18 cellular contexts compared by ENCODE assay signal in the genomic region with DNA sequence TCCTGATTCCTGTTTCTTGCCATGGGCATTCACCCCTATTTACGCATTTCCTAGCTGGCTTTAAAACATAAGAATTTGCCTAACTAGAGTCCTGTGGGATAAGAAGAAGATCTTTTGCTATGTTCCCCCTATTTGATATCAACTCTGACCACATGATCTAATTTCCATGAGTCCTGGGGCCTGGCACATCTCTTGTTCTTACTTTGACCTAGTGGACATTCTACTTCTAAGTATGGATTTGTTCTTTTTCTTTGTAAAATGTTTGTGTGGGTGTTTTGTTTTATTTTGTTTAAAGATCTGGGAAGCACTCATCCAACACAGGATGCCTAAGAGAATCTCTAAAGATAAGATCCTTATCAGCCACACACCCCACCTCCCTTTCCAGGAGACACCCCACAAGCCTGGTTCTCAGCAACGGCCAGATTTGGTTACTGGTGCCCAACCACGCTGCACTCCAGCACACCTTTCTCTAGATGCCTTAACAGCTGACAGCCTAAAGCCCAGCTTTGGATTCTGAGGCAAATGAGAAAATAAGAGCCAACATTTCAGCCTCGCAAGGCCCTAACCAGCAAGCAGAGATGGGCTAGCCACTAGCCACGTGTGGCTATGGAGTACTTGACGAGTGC.
DNase-seq lines count a peak whose midpoint lies in the region; ATAC-seq and TF ChIP-seq lines count a peak whose summit lies in the region.
"Had no signal": no experiment of that assay in that cellular context is flagged by ENCODE, and none has a peak within 500 bp of the region (broad histone marks: within the 10 kb centered on the region; RNA-seq: fewer than 3 reads in every experiment).

No MANE protein-coding gene starts in this region.

- H3K4me3 ChIP-seq in rectal smooth muscle tissue (ENCODE audit: low read length) (no peak overlapping the region), vagina (no peak overlapping the region), brain microvascular endothelial cell (ENCODE audit: low read depth, low read length) (no peak overlapping the region)

- no peaks in the 10 kb centered on the region for H3K36me3 ChIP-seq in rectal smooth muscle tissue (ENCODE audit: control insufficient read depth, insufficient read depth, low read length)
- no peaks in the 10 kb centered on the region for H3K36me3 ChIP-seq in vagina
- no peaks in the 10 kb centered on the region for H3K36me3 ChIP-seq in brain microvascular endothelial cell (replicated peaks)
- H3K36me3 ChIP-seq: Peyer's patch had no signal

- H3K27ac ChIP-seq in rectal smooth muscle tissue (ENCODE audit: low read depth, low read length) (peak overlapping the region; percentile 41), vagina (peak overlapping the region; percentile 64), brain microvascular endothelial cell (no peak overlapping the region)

- intact Hi-C loops in Right ventricle myocardium inferior (cut with DNase I) (no loop called here), cardiac septum (cut with DNase I) (no loop called here), left ventricle myocardium superior (cut with micrococcal nuclease) (no loop called here), vagina (cut with DNase I) (no loop called here)

- H3K9me3 ChIP-seq in vagina = no peaks in the 10 kb centered on the region
- H3K9me3 ChIP-seq: Peyer's patch had no signal

- H3K4me1 ChIP-seq in rectal smooth muscle tissue (ENCODE audit: control insufficient read depth, insufficient read depth, low read length) (no peaks in the 10 kb centered on the region), vagina (peaks cover 11% of the 10 kb centered on the region)

- TF ChIP-seq CTCF in vagina (IDR thresholded peaks at IDR 0.05) (no peak), brain microvascular endothelial cell (IDR thresholded peaks at IDR 0.05; ENCODE audit: low read depth, low read length, missing control alignments) (no peak)

- H3K9ac ChIP-seq in rectal smooth muscle tissue (ENCODE audit: low read length) = no peak overlapping the region

- no peak for DNase-seq in Right ventricle myocardium inferior (ENCODE audit: missing footprints)
- DNase-seq in cardiac septum (ENCODE audit: low spot score) = no peak
- DNase-seq in left ventricle myocardium superior = no peak
- DNase-seq in vagina (ENCODE audit: extremely low spot score in 2 of 2) = no peak
- DNase-seq in activated naive CD4-positive, alpha-beta T cell treated with anti-CD3 and anti-CD28 coated beads, Interleukin-2, amount 50 U/mL, for 16 hours = no peak
- no peak for DNase-seq in brain microvascular endothelial cell
- DNase-seq: activated CD4-positive, CD25-positive, alpha-beta regulatory T cell treated with anti-CD3 and anti-CD28 coated beads, Interleukin-2, amount 50 U/mL, for 72 hours; activated naive CD8-positive, alpha-beta T cell treated with anti-CD3 and anti-CD28 coated beads, Interleukin-2, amount 50 U/mL, for 24 hours; activated T-cell treated with anti-CD3 and anti-CD28 coated beads for 4 hours; COR-L47; cortex of kidney; KG1; NCI-H146; NCI-H526 treated with DMSO at 0.1 percent for 48 hours had no signal

- ATAC-seq in Right ventricle myocardium inferior (peak; percentile 17), left ventricle myocardium superior (peak; percentile 18), HG03135 (IDR thresholded peaks at IDR 0.05; ENCODE audit: unreplicated experiment) (no peak)
- ATAC-seq: activated naive CD8-positive, alpha-beta T cell treated with anti-CD3 and anti-CD28 coated beads, Interleukin-2, amount 50 U/mL, for 24 hours; stimulated activated memory B cell treated with anti-CD40 and anti-IgM and Interleukin-4, amounts not matched to agents 10 μg/mL and 1 μg/mL and 100 μg/mL, for 72 hours had no signal

- TF ChIP-seq POLR2A in vagina (IDR thresholded peaks at IDR 0.05) = no peak

- in situ Hi-C loops in brain microvascular endothelial cell (cut with HindIII; ENCODE audit: low pct_ligation_motif_present, low sequenced_read_pairs) = no loop called here

- H3K27me3 ChIP-seq in rectal smooth muscle tissue (ENCODE audit: control insufficient read depth, insufficient read depth, low read length) (no peaks in the 10 kb centered on the region), vagina (no peaks in the 10 kb centered on the region), brain microvascular endothelial cell (replicated peaks) (no peaks in the 10 kb centered on the region)
- H3K27me3 ChIP-seq: Peyer's patch had no signal
